23 cellular contexts compared by ENCODE assay signal in genomic region chr2:21008014-21008789, GRCh38. TPM values are rescaled to one million over a fixed set of nuclear protein-coding genes. Genes with fewer than 3 reads are reported as not detected.
"Had no signal": no experiment of that assay in that cellular context is flagged by ENCODE, and none has a peak within 500 bp of the region (broad histone marks: within the 10 kb centered on the region; RNA-seq: fewer than 3 reads in every experiment).

No MANE protein-coding gene starts in this region.

- H3K4me2 ChIP-seq: hepatocyte had no signal

- ATAC-seq: foreskin keratinocyte, gastroesophageal sphincter, heart left ventricle, left cardiac atrium, lower lobe of right lung, mucosa of descending colon had no signal

- H3K4me1 ChIP-seq: esophagus muscularis mucosa, foreskin keratinocyte, heart left ventricle, left ventricle myocardium inferior, lower lobe of right lung had no signal

- H3K79me2 ChIP-seq: hepatocyte had no signal

- H3K36me3 Mint-ChIP-seq: immature natural killer cell, mesothelial cell of epicardium, naive B cell had no signal

- DNase-seq: dermis blood vessel endothelial cell; dorsolateral prefrontal cortex; effector CD4-positive, alpha-beta T cell; effector memory CD4-positive, alpha-beta T cell; foreskin keratinocyte; heart left ventricle; hypothalamus; immature natural killer cell; left cardiac atrium; left ventricle myocardium inferior; lower lobe of right lung; mesenchymal stem cell; mucosa of descending colon; naive B cell had no signal

- H3K4me3 Mint-ChIP-seq: immature natural killer cell, mesothelial cell of epicardium, naive B cell had no signal

- H3K4me1 Mint-ChIP-seq: immature natural killer cell, naive B cell had no signal

- H3K9me3 ChIP-seq: esophagus muscularis mucosa, gastroesophageal sphincter, heart left ventricle, left ventricle myocardium inferior, lower lobe of right lung, mucosa of descending colon had no signal

- H3K36me3 ChIP-seq: gastroesophageal sphincter, lower lobe of right lung had no signal

- H3K4me3 ChIP-seq: coronary artery, dorsolateral prefrontal cortex, esophagus muscularis mucosa, gastroesophageal sphincter, heart left ventricle, hepatocyte, left ventricle myocardium inferior, lower lobe of right lung, mucosa of descending colon had no signal

- H3K9me3 Mint-ChIP-seq: mesothelial cell of epicardium had no signal

- H3K27ac Mint-ChIP-seq: immature natural killer cell, mesothelial cell of epicardium had no signal

- H3K27me3 ChIP-seq: esophagus muscularis mucosa, gastroesophageal sphincter, heart left ventricle, hepatocyte had no signal

- H3K27ac ChIP-seq: coronary artery, dorsolateral prefrontal cortex, esophagus muscularis mucosa, foreskin keratinocyte, gastroesophageal sphincter, heart left ventricle, hepatocyte, left ventricle myocardium inferior, lower lobe of right lung had no signal

- H2AFZ ChIP-seq: hepatocyte had no signal

RNA-seq across cellular contexts. Expression of gene APOB, which starts 35.7 kb away (rescaled TPM):
- total RNA-seq: epithelial cell of proximal tubule, foreskin keratinocyte, kidney epithelial cell, myocyte had no signal
- polyA plus RNA-seq: fibroblast of lung, foreskin keratinocyte, immature natural killer cell had no signal
